ENCODE assay signal across 8 cellular contexts in genomic region chr13:33110713-33111413, GRCh38.
A peak's percentile ranks its signal among the peaks of the same experiment; 100 is the strongest.
DNase-seq lines count a peak whose midpoint lies in the region; ATAC-seq and TF ChIP-seq lines count a peak whose summit lies in the region.

No MANE protein-coding gene starts in this region.

- TF ChIP-seq CTCF in sigmoid colon (IDR thresholded peaks at IDR 0.05), result no peak

- H3K27me3 ChIP-seq in esophagus (ENCODE audit: control insufficient read depth in 1 of 2, insufficient read depth in 2 of 2, low read length in 2 of 2) (no peaks in the 10 kb centered on the region), sigmoid colon (no peaks in the 10 kb centered on the region)

- H3K9me3 ChIP-seq in esophagus (ENCODE audit: control insufficient read depth in 2 of 2, insufficient read depth in 1 of 2, low read depth in 1 of 2, low read length in 1 of 2) (no peaks in the 10 kb centered on the region), sigmoid colon (no peaks in the 10 kb centered on the region)

- DNase-seq in sigmoid colon (no peak), inferior parietal cortex (ENCODE audit: extremely low spot score) (no peak), HT-29 (ENCODE audit: low spot score) (no peak), HUDEP-2 (lab: John Stamatoyannopoulos, UW; ENCODE audit: unreplicated experiment in 76 of 76) (no peak), DMS 273 (lab: John Stamatoyannopoulos, UW; ENCODE audit: unreplicated experiment) (no peak)

- peak overlapping the region; percentile 47 to 78 for H3K27ac ChIP-seq in esophagus (ENCODE audit: low read depth in 2 of 2, low read length in 1 of 2)
- peak overlapping the region; percentile 74 to 83 (median 79) for H3K27ac ChIP-seq in sigmoid colon

- no peak for TF ChIP-seq EP300 in sigmoid colon (IDR thresholded peaks at IDR 0.05)

- WGBS in esophagus, 2 donors, result 39 to 54% methylated on average over 14 of the region's 14 CpGs
- 37 to 43% methylated on average over 14 of the region's 14 CpGs for WGBS in sigmoid colon, 2 donors

- no peak for TF ChIP-seq POLR2A in sigmoid colon (IDR thresholded peaks at IDR 0.05)

- ATAC-seq in GM18502 (IDR thresholded peaks at IDR 0.05; ENCODE audit: poor library complexity, unreplicated experiment), result peak; percentile 47
- ATAC-seq in HG02970 (IDR thresholded peaks at IDR 0.05; ENCODE audit: low FRiP score, unreplicated experiment), result peak; percentile 39

- H3K4me3 ChIP-seq in esophagus (ENCODE audit: low read depth in 1 of 2, low read length in 2 of 2), result no peak overlapping the region
- H3K4me3 ChIP-seq in sigmoid colon, result no peak overlapping the region

- intact Hi-C loops in sigmoid colon (cut with DNase I), result loop anchor here (5.0 to 10.0 kb wide), 2 partner anchors 96 to 284 kb away; no protein-coding TSS in a partner anchor

- H3K4me1 ChIP-seq in esophagus (ENCODE audit: control insufficient read depth in 2 of 2, insufficient read depth in 2 of 2, low read length in 1 of 2) (peaks cover 5 to 7% of the 10 kb centered on the region in 2 donors), sigmoid colon (peaks cover 0 to 100% (median 96%) of the 10 kb centered on the region in 4 donors)

- peaks cover 2 to 11% of the 10 kb centered on the region in 2 donors for H3K36me3 ChIP-seq in esophagus (ENCODE audit: control insufficient read depth in 2 of 2, insufficient read depth in 2 of 2, low read length in 1 of 2)
- peaks cover 5 to 72% (median 12%) of the 10 kb centered on the region in 4 donors for H3K36me3 ChIP-seq in sigmoid colon
